In the genomic region with DNA sequence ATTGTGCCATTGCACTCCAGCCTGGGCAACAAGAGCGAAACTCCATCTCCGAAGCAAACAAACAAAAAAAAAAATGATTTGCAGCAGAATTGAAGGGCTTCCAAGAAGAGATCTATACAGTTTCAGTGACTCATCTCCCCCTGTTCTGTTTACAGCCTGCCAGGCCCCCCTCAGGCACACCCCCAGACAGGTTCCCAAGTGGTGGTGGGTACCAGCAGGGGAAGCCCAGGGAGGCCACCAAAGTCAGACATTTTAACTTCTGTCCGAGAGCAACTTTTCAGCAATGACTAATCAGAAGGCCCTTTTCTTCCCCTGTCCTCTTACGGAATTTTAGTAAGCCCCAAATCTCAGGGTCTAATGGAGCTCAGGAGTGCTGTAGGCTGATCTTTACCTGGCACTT, we compare ENCODE assay signal across 14 cellular contexts.
DNase-seq lines count a peak whose midpoint lies in the region; ATAC-seq, FAIRE-seq and TF ChIP-seq lines count a peak whose summit lies in the region.
"Had no signal": no experiment of that assay in that cellular context is flagged by ENCODE, and none has a peak within 500 bp of the region (broad histone marks: within the 10 kb centered on the region; RNA-seq: fewer than 3 reads in every experiment).

No MANE protein-coding gene starts in this region.

- peaks cover 29 to 48% of the 10 kb centered on the region in 2 experiments for H3K36me3 ChIP-seq in GM12878 (ENCODE audit: control insufficient read depth in 2 of 2, insufficient read depth in 2 of 2, low read length in 1 of 2)
- H3K36me3 ChIP-seq: suprapubic skin had no signal

- DNase-seq in GM12878 (ENCODE audit: low read depth, low spot score) (peak; percentile 13), DMS 273 (lab: John Stamatoyannopoulos, UW; ENCODE audit: unreplicated experiment) (no peak), urothelium cell line (ENCODE audit: low spot score) (no peak)
- DNase-seq in stimulated activated CD4-positive, alpha-beta T cell treated with anti-CD3 and anti-CD28 coated beads, Interleukin-4, amount 100 ng/mL, for 1 hour: no peak
- no peak for DNase-seq in activated CD4-positive, alpha-beta T cell treated with anti-CD3 and anti-CD28 coated beads, Interleukin-2, amount 50 U/mL, for 48 hours
- DNase-seq: activated T-cell treated with anti-CD3 and anti-CD28 coated beads for 4 hours, aorta, mucosa of descending colon, NCI-H524 treated with DMSO at 0.1 percent for 48 hours had no signal

- H3K4me2 ChIP-seq in GM12878 (ENCODE audit: control insufficient read depth, insufficient read depth): no peak overlapping the region

- ATAC-seq in GM18858 (IDR thresholded peaks at IDR 0.05; ENCODE audit: unreplicated experiment) (peak; percentile 21), GM21381 (IDR thresholded peaks at IDR 0.05; ENCODE audit: unreplicated experiment) (peak; percentile 37), HG02981 (IDR thresholded peaks at IDR 0.05; ENCODE audit: unreplicated experiment) (peak; percentile 32), GM12878 (peak; percentile 31)
- ATAC-seq: mucosa of descending colon had no signal

- peaks cover 18% of the 10 kb centered on the region for H3K79me2 ChIP-seq in GM12878 (ENCODE audit: control insufficient read depth, insufficient read depth, low read length)

- no peak for FAIRE-seq in GM12878 (lab: Jason Lieb, UNC)
- FAIRE-seq in urothelium cell line (lab: Jason Lieb, UNC): no peak

- H3K4me1 ChIP-seq in GM12878 (ENCODE audit: control insufficient read depth, insufficient read depth, low read length): peaks cover 47% of the 10 kb centered on the region
- H3K4me1 ChIP-seq: suprapubic skin had no signal

- H3K9me3 ChIP-seq in GM12878 (replicated peaks; ENCODE audit: control insufficient read depth, insufficient read depth, low read length): peaks cover 7% of the 10 kb centered on the region; the same call in 2 of the 3 replicates
- H3K9me3 ChIP-seq: mucosa of descending colon, suprapubic skin had no signal

- no peak for TF ChIP-seq RAD21 in GM12878 (IDR thresholded peaks at IDR 0.05; ENCODE audit: insufficient read depth, low read depth, low read length)

- TF ChIP-seq CTCF in GM12878 (IDR thresholded peaks at IDR 0.05 in 2 of 3, conservative IDR thresholded peaks at IDR 0.05 in 1 of 3; ENCODE audit: control insufficient read depth in 2 of 3, extremely low read depth in 1 of 3, insufficient read depth in 1 of 3, low read depth in 3 of 3, low read length in 3 of 3): no peak

- CTCF ChIA-PET in GM12878 (lab: Yijun Ruan, JAX): interaction anchor here (1.1 to 1.2 kb wide), 2 partner anchors 14 to 57 kb away, joined by 3 to 5 read pairs; no protein-coding TSS in a partner anchor

- H3K9ac ChIP-seq in GM12878 (ENCODE audit: control insufficient read depth, insufficient read depth, low read length): peak overlapping the region; percentile 28

- no peak for TF ChIP-seq POLR2A in GM12878 (IDR thresholded peaks at IDR 0.05; ENCODE audit: low read depth, low read length)

- H2AFZ ChIP-seq in GM12878 (ENCODE audit: control insufficient read depth, low read depth, low read length): no peak overlapping the region

- BruUV-seq in GM12878 (replicated peaks; lab: Mats Ljungman, UMichigan): no TSS peak

- peak overlapping the region; percentile 73 for H3K27ac ChIP-seq in GM12878 (ENCODE audit: control insufficient read depth, insufficient read depth)
- H3K27ac ChIP-seq: C4-2B, suprapubic skin had no signal

- TF ChIP-seq EP300 in GM12878 (IDR thresholded peaks at IDR 0.05; ENCODE audit: borderline replicate concordance in 1 of 2, control insufficient read depth in 1 of 2, low read depth in 2 of 2, low read length in 2 of 2): no peak

- in situ Hi-C loops in GM12878 (cut with MboI): loop anchor here (25.0 kb wide), 1 partner anchor 1052 kb away; no protein-coding TSS in a partner anchor

- no peaks in the 10 kb centered on the region for H3K27me3 ChIP-seq in GM12878 (replicated peaks in 1 of 2; ENCODE audit: control insufficient read depth in 2 of 2, insufficient read depth in 2 of 2, low read length in 1 of 2)

- intact Hi-C loops in GM12878 (cut with micrococcal nuclease; ENCODE audit: unreplicated experiment): no loop called here

- WGBS in GM12878 (ENCODE audit: insufficient coverage, insufficient replicate concordance, low lambda C conversion rate, missing lambda C conversion rate): 60% methylated on average over 4 of the region's 4 CpGs

- H3K4me3 ChIP-seq in GM12878: no peak overlapping the region
- H3K4me3 ChIP-seq: mucosa of descending colon, suprapubic skin had no signal

- no peaks in the 10 kb centered on the region; the same call in 1 of the 2 replicates for H4K20me1 ChIP-seq in GM12878 (ENCODE audit: control insufficient read depth, insufficient read depth)

- POLR2A ChIA-PET in GM12878 (lab: Charles Lee): no interaction called here

- RAD21 ChIA-PET in GM12878 (lab: Charles Lee; ENCODE audit: unreplicated experiment): interaction anchor here (0.6 kb wide), 1 partner anchor 621 kb away, joined by 6 read pairs; no protein-coding TSS in a partner anchor

- SMC1A ChIA-PET in GM12878 (lab: Charles Lee; ENCODE audit: uncharacterized antibody, unreplicated experiment): interaction anchor here (0.8 to 1.6 kb wide), 2 partner anchors 24 to 62 kb away, joined by 3 to 5 read pairs; no protein-coding TSS in a partner anchor

TF ChIP-seq in GM12878, 131 proteins besides CTCF, POLR2A, EP300 and RAD21:
- no peak for TF ChIP-seq ATF7 (IDR thresholded peaks at IDR 0.05; ENCODE audit: low read depth)
- no peak for TF ChIP-seq SPI1 (IDR thresholded peaks at IDR 0.05; ENCODE audit: borderline replicate concordance, insufficient read depth, low read depth, low read length)
- TF ChIP-seq BCL11A (IDR thresholded peaks at IDR 0.05; ENCODE audit: low read depth, low read length): 0 out of 2 replicates have a peak, but pooled peaks have one; percentile 27
- TF ChIP-seq ETV6 (conservative IDR thresholded peaks at IDR 0.05 in 1 of 2, IDR thresholded peaks at IDR 0.05 in 1 of 2; ENCODE audit: borderline replicate concordance in 1 of 2, low read depth in 1 of 2): 0 out of 4 replicates have a peak, but pooled peaks of 1 of the 2 experiments have one; percentile 20
- TF ChIP-seq YY1 (IDR thresholded peaks at IDR 0.05; ENCODE audit: low read depth, low read length): peak; percentile 62; the same call in 1 of the 2 replicates
- 0 out of 2 replicates have a peak, but pooled peaks have one; percentile 10 for TF ChIP-seq NFIC (IDR thresholded peaks at IDR 0.05; ENCODE audit: low read depth, low read length)
- peak; percentile 55; the same call in 1 of the 2 replicates for TF ChIP-seq RUNX3 (IDR thresholded peaks at IDR 0.05; ENCODE audit: low read length)
